In the genomic region with DNA sequence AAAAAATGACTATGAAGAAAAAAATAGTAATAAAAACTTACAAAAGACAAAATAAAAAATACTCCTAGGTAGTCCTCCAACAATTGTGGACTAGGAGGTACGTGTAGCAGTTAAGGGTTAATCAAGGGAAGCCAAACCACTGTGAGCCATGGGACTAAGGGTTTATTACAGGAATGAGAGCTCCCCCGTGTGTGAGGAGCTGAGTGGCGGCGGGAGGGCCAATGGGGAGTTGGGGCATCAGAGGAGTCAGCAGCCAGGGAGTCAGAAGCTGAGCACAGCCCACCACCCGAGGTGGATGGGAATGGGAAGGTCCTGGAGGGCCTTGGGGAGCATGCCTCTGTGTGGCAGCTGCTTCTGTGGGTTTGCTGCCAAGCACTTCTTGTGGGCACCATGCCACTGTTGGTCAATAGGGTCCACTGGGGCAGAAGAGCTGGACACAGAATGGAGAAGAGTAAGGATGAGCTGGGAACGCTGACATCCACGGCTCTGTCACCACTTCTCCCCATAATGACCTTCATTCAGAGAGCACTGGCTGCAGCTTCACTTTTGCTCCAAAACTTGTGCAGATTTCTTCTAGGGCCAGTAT, we compare ENCODE assay signal across 23 cellular contexts.
A peak's percentile ranks its signal among the peaks of the same experiment; 100 is the strongest.
DNase-seq lines count a peak whose midpoint lies in the region; ATAC-seq, FAIRE-seq and TF ChIP-seq lines count a peak whose summit lies in the region.
"Had no signal": no experiment of that assay in that cellular context is flagged by ENCODE, and none has a peak within 500 bp of the region (broad histone marks: within the 10 kb centered on the region; RNA-seq: fewer than 3 reads in every experiment).

No MANE protein-coding gene starts in this region.

- no peaks in the 10 kb centered on the region for H3K27me3 ChIP-seq in H7 (ENCODE audit: control insufficient read depth, insufficient read depth, low read length)
- no peaks in the 10 kb centered on the region for H3K27me3 ChIP-seq in WERI-Rb-1 (ENCODE audit: insufficient read depth, low read depth, severe bottlenecking)
- no peaks in the 10 kb centered on the region for H3K27me3 ChIP-seq in HepG2 (ENCODE audit: control insufficient read depth in 1 of 2, insufficient read depth in 2 of 2, low read length in 2 of 2)
- H3K27me3 ChIP-seq: cardiac muscle cell, pancreas, SJSA1 had no signal

- 0 out of 2 replicates have a peak, but pooled peaks have one; percentile 8 for TF ChIP-seq CTCF in WERI-Rb-1 (IDR thresholded peaks at IDR 0.05; ENCODE audit: low read depth, low read length)
- TF ChIP-seq CTCF in HepG2 (CRISPR knock-in tag; IDR thresholded peaks at IDR 0.05), result peak; percentile 32

- no peak for FAIRE-seq in HepG2 (lab: Jason Lieb, UNC)
- FAIRE-seq: GM12892, pancreas had no signal

- H2AFZ ChIP-seq in HepG2 (ENCODE audit: low read length), result no peak overlapping the region

- no peak overlapping the region for H3K4me2 ChIP-seq in HepG2 (ENCODE audit: low read depth, low read length)

- no peak overlapping the region for H3K9ac ChIP-seq in HepG2 (ENCODE audit: insufficient read depth, low read depth, low read length)

- POLR2A ChIA-PET in HepG2 (lab: Yijun Ruan, JAX), result no interaction called here

- DNase-seq in Ammon's horn (ENCODE audit: low spot score), result peak; percentile 3
- DNase-seq in H7, result peak; percentile 51
- peak; percentile 16 for DNase-seq in WERI-Rb-1
- no peak for DNase-seq in HepG2 (ENCODE audit: low spot score)
- DNase-seq in activated T-cell treated with anti-CD3 and anti-CD28 coated beads for 4 hours, result no peak
- DNase-seq in AG20443 (ENCODE audit: low spot score), result no peak
- DNase-seq: activated CD4-positive, alpha-beta memory T cell treated with anti-CD3 and anti-CD28 coated beads, Interleukin-2, amount 10 ng/mL, durations not matched to agents 7 days and 5 days; activated naive CD4-positive, alpha-beta T cell treated with Interleukin-2 at 50 U/mL for 16 hours; activated T-cell treated with anti-CD3 and anti-CD28 coated beads, Interleukin-2, amount 50 U/mL, for 1 hour; amniotic stem cell; CD4-positive, CD25-positive, alpha-beta regulatory T cell; naive thymus-derived CD8-positive, alpha-beta T cell; NCI-H1436 treated with DMSO at 0.1 percent for 48 hours; NCI-H526 treated with DMSO at 0.1 percent for 48 hours had no signal

- no peak for TF ChIP-seq RAD21 in HepG2 (CRISPR knock-in tag; IDR thresholded peaks at IDR 0.05)

- BruUV-seq in HepG2 (replicated peaks; lab: Mats Ljungman, UMichigan), result no TSS peak

- WGBS in HepG2 (ENCODE audit: low lambda C conversion rate), result 89% methylated on average over 7 of the region's 7 CpGs

- no peaks in the 10 kb centered on the region for H4K20me1 ChIP-seq in HepG2 (ENCODE audit: insufficient read depth, low read length)

- intact Hi-C loops in HepG2 (cut with micrococcal nuclease; ENCODE audit: unreplicated experiment), result no loop called here

- H3K4me3 ChIP-seq in H7 (ENCODE audit: insufficient read depth, low read depth, low read length), result no peak overlapping the region
- no peak overlapping the region for H3K4me3 ChIP-seq in WERI-Rb-1 (ENCODE audit: low read depth, low read length)
- no peak overlapping the region for H3K4me3 ChIP-seq in HepG2 (replicated peaks in 1 of 3; ENCODE audit: insufficient read depth in 1 of 3, low read depth in 2 of 3, low read length in 3 of 3)
- H3K4me3 ChIP-seq: cardiac muscle cell, HAP-1, pancreas, SJSA1 had no signal

- H3K27ac ChIP-seq in WERI-Rb-1 (no peak overlapping the region), HepG2 (ENCODE audit: extremely low read length, insufficient read depth, low read length) (no peak overlapping the region)
- H3K27ac ChIP-seq: cardiac muscle cell, pancreas, SJSA1, VCaP had no signal

- no peaks in the 10 kb centered on the region for H3K79me2 ChIP-seq in HepG2 (ENCODE audit: insufficient read depth, low read length)

- H3K9me3 ChIP-seq in WERI-Rb-1 (ENCODE audit: severe bottlenecking) (no peaks in the 10 kb centered on the region), HepG2 (ENCODE audit: low read length) (0 out of 2 replicates have a peak, but pooled peaks cover 5% of the 10 kb centered on the region)
- H3K9me3 ChIP-seq: HAP-1, pancreas, SJSA1 had no signal

- CTCF ChIA-PET in HepG2 (lab: Yijun Ruan, JAX; ENCODE audit: low intra/inter-chr PET ratio, low total read pairs), result no interaction called here

- TF ChIP-seq EP300 in HepG2 (IDR thresholded peaks at IDR 0.05; ENCODE audit: low read depth in 2 of 2, low read length in 2 of 2) (no peak), HepG2 (CRISPR knock-in tag; IDR thresholded peaks at IDR 0.05; ENCODE audit: borderline replicate concordance) (no peak)

- H3K36me3 ChIP-seq in H7 (replicated peaks; ENCODE audit: control insufficient read depth, insufficient read depth, low read length) (no peaks in the 10 kb centered on the region), WERI-Rb-1 (no peaks in the 10 kb centered on the region), HepG2 (replicated peaks in 1 of 2; ENCODE audit: control insufficient read depth in 1 of 2, insufficient read depth in 2 of 2, low read length in 2 of 2) (no peaks in the 10 kb centered on the region)
- H3K36me3 ChIP-seq: cardiac muscle cell, HAP-1, pancreas, SJSA1 had no signal

- no peak for TF ChIP-seq POLR2A in HepG2 (IDR thresholded peaks at IDR 0.05; ENCODE audit: insufficient read depth in 1 of 2, low read depth in 2 of 2, low read length in 2 of 2)

- ATAC-seq in HepG2 (peak; percentile 34; the same call in 1 of the 3 replicates), GM21576 (IDR thresholded peaks at IDR 0.05; ENCODE audit: unreplicated experiment) (no peak)
- no peak for ATAC-seq in activated CD4-positive, CD25-positive, alpha-beta regulatory T cell treated with anti-CD3 and anti-CD28 coated beads, Interleukin-2, amount 50 U/mL, for 24 hours
- ATAC-seq: naive thymus-derived CD8-positive, alpha-beta T cell; stimulated activated effector memory CD8-positive, alpha-beta T cell treated with anti-CD3 and anti-CD28 coated beads, Interleukin-12 subunit alpha, Interleukin-12 subunit beta, amount 100 ng/mL, for 72 hours had no signal

- in situ Hi-C loops in HepG2 (cut with HindIII; ENCODE audit: extremely low pct_ligation_motif_present, low pct_unique_long_range_greater_than_20kb), result no loop called here

- no peaks in the 10 kb centered on the region for H3K4me1 ChIP-seq in HepG2 (ENCODE audit: insufficient read depth, low read length)
- H3K4me1 ChIP-seq: pancreas had no signal

TF ChIP-seq in HepG2, 621 proteins besides CTCF, POLR2A, EP300 and RAD21:
- TF ChIP-seq ZNF652 (CRISPR knock-in tag; IDR thresholded peaks at IDR 0.05; ENCODE audit: borderline replicate concordance, low read depth), result peak; percentile 85
- no peak for TF ChIP-seq ERF (CRISPR knock-in tag; IDR thresholded peaks at IDR 0.05)
- TF ChIP-seq MIXL1 (CRISPR knock-in tag; IDR thresholded peaks at IDR 0.05), result no peak
- TF ChIP-seq STAG1 (CRISPR knock-in tag; IDR thresholded peaks at IDR 0.05), result peak; percentile 27; the same call in 1 of the 2 replicates

Comparison
In these comparisons a context has a peak if more than half of its experiments do, and no peak if none do; other contexts are left out.
1. DNase-seq: peak in Ammon's horn (single experiment), H7 (single experiment) and WERI-Rb-1 (single experiment); none in HepG2 (single experiment), activated T-cell treated with anti-CD3 and anti-CD28 coated beads for 4 hours (single experiment) and AG20443 (single experiment).